22 cellular contexts compared by ENCODE assay signal in the genomic region with DNA sequence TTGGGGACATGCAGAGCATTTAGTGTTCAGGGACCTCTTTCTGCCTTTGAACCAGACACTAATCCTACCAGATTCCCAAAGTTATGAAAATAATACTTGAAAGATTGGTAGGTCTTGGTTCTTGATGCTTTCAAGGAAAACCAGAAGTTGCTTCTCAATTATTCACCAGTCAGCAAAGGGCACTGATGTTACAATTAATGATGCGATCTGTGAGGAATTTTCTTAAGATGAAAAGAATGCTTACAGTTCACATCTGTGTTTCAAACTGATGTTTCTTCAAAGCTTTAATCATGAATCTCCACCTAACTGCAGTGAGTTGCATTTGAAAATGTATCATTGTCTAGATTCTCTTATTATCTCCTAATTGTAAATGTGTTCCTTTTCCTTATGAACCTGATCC.
DNase-seq lines count a peak whose midpoint lies in the region; ATAC-seq and TF ChIP-seq lines count a peak whose summit lies in the region.
"Had no signal": no experiment of that assay in that cellular context is flagged by ENCODE, and none has a peak within 500 bp of the region (broad histone marks: within the 10 kb centered on the region; RNA-seq: fewer than 3 reads in every experiment).

No MANE protein-coding gene starts in this region.

- H2AFZ ChIP-seq in IMR-90 (replicated peaks; ENCODE audit: low read length, poor library complexity): no peak overlapping the region

- DNase-seq in AG10803 (ENCODE audit: low read depth) (peak; percentile 41), IMR-90 (peak; percentile 55), epithelial cell of esophagus (ENCODE audit: low read depth) (peak; percentile 3), kidney tubule cell (ENCODE audit: low spot score) (peak; percentile 3), thyroid gland (no peak), AML-193 (lab: John Stamatoyannopoulos, UW) (no peak)
- DNase-seq: BE2C; Calu3; CD4-positive, alpha-beta T cell; GOT3; KG1; NCI-H1436; NCI-H1930; NCI-H345; NCI-H524 treated with DMSO at 0.1 percent for 48 hours; PC-3; SIG-M5 had no signal

- no CpG with 5 or more reads among the region's 1 CpG for WGBS in IMR-90 (ENCODE audit: extremely low coverage in 2 of 2, insufficient read length in 1 of 2), 2 experiments
- 95 to 96% methylated on average over 1 of the region's 1 CpG for WGBS in thyroid gland, 2 donors

- H3K4me3 ChIP-seq in AG10803 (ENCODE audit: low read length): no peak overlapping the region
- H3K4me3 ChIP-seq in IMR-90 (ENCODE audit: insufficient read depth, low read depth, low read length): no peak overlapping the region
- no peak overlapping the region for H3K4me3 ChIP-seq in epithelial cell of esophagus (ENCODE audit: low read length)
- H3K4me3 ChIP-seq in thyroid gland (replicated peaks in 1 of 3): no peak overlapping the region

- no peak overlapping the region for H3K56ac ChIP-seq in IMR-90 (ENCODE audit: extremely low read depth, insufficient read depth, low read length)

- no peak overlapping the region; the same call in 1 of the 2 replicates for H4K5ac ChIP-seq in IMR-90 (ENCODE audit: low read depth, low read length)

- CTCF ChIA-PET in IMR-90 (lab: Yijun Ruan, JAX): no interaction called here

- H2BK120ac ChIP-seq in IMR-90 (ENCODE audit: low read depth, low read length): 0 out of 2 replicates have a peak overlapping the region, but pooled peaks have one; percentile 3

- H3K9ac ChIP-seq in IMR-90 (ENCODE audit: low read depth, low read length): no peak overlapping the region

- H3K4me1 ChIP-seq in IMR-90 (ENCODE audit: control insufficient read depth, insufficient read depth, low read length) (peaks cover 6% of the 10 kb centered on the region; the same call in 1 of the 2 replicates), thyroid gland (no peaks in the 10 kb centered on the region)
- H3K4me1 ChIP-seq: BE2C had no signal

- H3K4me2 ChIP-seq in IMR-90 (ENCODE audit: low read depth, low read length): peak overlapping the region; percentile 46; the same call in 1 of the 2 replicates

- no peak overlapping the region for H2BK15ac ChIP-seq in IMR-90 (ENCODE audit: low read depth, low read length)

- no peak overlapping the region for H4K91ac ChIP-seq in IMR-90 (ENCODE audit: insufficient read depth, low read depth, low read length)

- 0 out of 2 replicates have a peak overlapping the region, but pooled peaks have one; percentile 0 for H2BK20ac ChIP-seq in IMR-90 (ENCODE audit: low read depth, low read length)

- BruUV-seq in IMR-90 (replicated peaks; lab: Mats Ljungman, UMichigan): no TSS peak

- no peak overlapping the region for H3K27ac ChIP-seq in IMR-90 (ENCODE audit: insufficient read depth, low read length)
- H3K27ac ChIP-seq in thyroid gland: no peak overlapping the region
- H3K27ac ChIP-seq: 22Rv1, RWPE1 had no signal

- H3K4ac ChIP-seq in IMR-90 (ENCODE audit: low read depth, low read length): no peak overlapping the region

- POLR2A ChIA-PET in IMR-90 (lab: Charles Lee; ENCODE audit: unreplicated experiment): no interaction called here

- no peaks in the 10 kb centered on the region for H3K79me1 ChIP-seq in IMR-90 (ENCODE audit: low read depth in 1 of 2, low read length in 2 of 2)

- H3K9me1 ChIP-seq in IMR-90 (ENCODE audit: insufficient read depth, low read length): no peaks in the 10 kb centered on the region

- no peak overlapping the region; a peak in 1 of 4 replicates for H4K8ac ChIP-seq in IMR-90 (ENCODE audit: low read depth in 2 of 2, low read length in 2 of 2)

- ATAC-seq in IMR-90 (ENCODE audit: low read depth): peak; percentile 29; the same call in 1 of the 2 replicates
- no peak for ATAC-seq in HG02588 (IDR thresholded peaks at IDR 0.05; ENCODE audit: unreplicated experiment)
- no peak for ATAC-seq in HG02571 (IDR thresholded peaks at IDR 0.05; ENCODE audit: unreplicated experiment)
- ATAC-seq: HepG2, PC-3 had no signal

- H2BK5ac ChIP-seq in IMR-90 (ENCODE audit: low read depth, low read length, poor library complexity, severe bottlenecking): peak overlapping the region; percentile 14

- H4K20me1 ChIP-seq in IMR-90 (ENCODE audit: insufficient read depth, low read length): no peaks in the 10 kb centered on the region

- no peaks in the 10 kb centered on the region for H3K27me3 ChIP-seq in IMR-90 (ENCODE audit: control insufficient read depth, insufficient read depth, low read length)
- no peaks in the 10 kb centered on the region for H3K27me3 ChIP-seq in thyroid gland
- H3K27me3 ChIP-seq: BE2C had no signal

- no peak overlapping the region for H3K23ac ChIP-seq in IMR-90 (ENCODE audit: low read depth, low read length)

- no peaks in the 10 kb centered on the region for H3K36me3 ChIP-seq in IMR-90 (ENCODE audit: control insufficient read depth, insufficient read depth, low read length)
- no peaks in the 10 kb centered on the region for H3K36me3 ChIP-seq in thyroid gland
- H3K36me3 ChIP-seq: BE2C had no signal

- no peak overlapping the region for H2AK5ac ChIP-seq in IMR-90 (ENCODE audit: low read depth, low read length)

- H3K9me3 ChIP-seq in IMR-90 (ENCODE audit: control insufficient read depth, insufficient read depth, low read length) (no peaks in the 10 kb centered on the region), thyroid gland (no peaks in the 10 kb centered on the region)
- H3K9me3 ChIP-seq: BE2C had no signal

- H3K14ac ChIP-seq in IMR-90 (replicated peaks; ENCODE audit: low read depth, low read length): no peak overlapping the region

- TF ChIP-seq POLR2A in IMR-90 (IDR thresholded peaks at IDR 0.05; ENCODE audit: low read depth, low read length) (no peak), thyroid gland (IDR thresholded peaks at IDR 0.05) (no peak)

- dilution Hi-C loops in IMR-90 (cut with HindIII; ENCODE audit: low sequenced_read_pairs, unreplicated experiment): no loop called here

- no peak for TF ChIP-seq RAD21 in IMR-90 (IDR thresholded peaks at IDR 0.05; ENCODE audit: low read length)

- no peak overlapping the region for H2AK9ac ChIP-seq in IMR-90 (replicated peaks; ENCODE audit: low read depth, low read length, poor library complexity)

- H3K18ac ChIP-seq in IMR-90 (ENCODE audit: low read depth, low read length): peak overlapping the region; percentile 42; the same call in 1 of the 2 replicates

- TF ChIP-seq CTCF in AG10803 (conservative IDR thresholded peaks at IDR 0.05; ENCODE audit: low read length) (no peak), IMR-90 (conservative IDR thresholded peaks at IDR 0.05; ENCODE audit: low read depth, low read length) (no peak), epithelial cell of esophagus (IDR thresholded peaks at IDR 0.05; ENCODE audit: insufficient read depth, low read depth, low read length, missing control alignments) (no peak), thyroid gland (IDR thresholded peaks at IDR 0.05) (no peak)

- intact Hi-C loops in IMR-90 (cut with micrococcal nuclease) (no loop called here), thyroid gland (cut with DNase I) (no loop called here)

- in situ Hi-C loops in IMR-90 (cut with MboI; ENCODE audit: low sequenced_read_pairs): no loop called here

TF ChIP-seq in IMR-90, 13 proteins besides CTCF, POLR2A, EP300 and RAD21:
- TF ChIP-seq, protein P1, sequence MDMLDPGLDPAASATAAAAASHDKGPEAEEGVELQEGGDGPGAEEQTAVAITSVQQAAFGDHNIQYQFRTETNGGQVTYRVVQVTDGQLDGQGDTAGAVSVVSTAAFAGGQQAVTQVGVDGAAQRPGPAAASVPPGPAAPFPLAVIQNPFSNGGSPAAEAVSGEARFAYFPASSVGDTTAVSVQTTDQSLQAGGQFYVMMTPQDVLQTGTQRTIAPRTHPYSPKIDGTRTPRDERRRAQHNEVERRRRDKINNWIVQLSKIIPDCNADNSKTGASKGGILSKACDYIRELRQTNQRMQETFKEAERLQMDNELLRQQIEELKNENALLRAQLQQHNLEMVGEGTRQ (IDR thresholded peaks at IDR 0.05; ENCODE audit: low read depth, low read length): no peak
- TF ChIP-seq MXI1 (IDR thresholded peaks at IDR 0.05; ENCODE audit: borderline replicate concordance, low read depth, low read length) (no peak), SMC3 (IDR thresholded peaks at IDR 0.05; ENCODE audit: low read depth, low read length) (no peak), CEBPB (IDR thresholded peaks at IDR 0.05; ENCODE audit: low read depth, low read length) (no peak), RCOR1 (IDR thresholded peaks at IDR 0.05; ENCODE audit: insufficient replicate concordance, low read length) (no peak), NFE2L2 (IDR thresholded peaks at IDR 0.05; ENCODE audit: low read depth, low read length) (no peak), BHLHE40 (IDR thresholded peaks at IDR 0.05; ENCODE audit: low read depth, low read length) (no peak), RFX5 (IDR thresholded peaks at IDR 0.05; ENCODE audit: low read depth, low read length) (no peak), FOS (IDR thresholded peaks at IDR 0.05; ENCODE audit: low read depth, low read length) (no peak), MAZ (IDR thresholded peaks at IDR 0.05; ENCODE audit: borderline replicate concordance, low read depth, low read length) (no peak), MAFK (IDR thresholded peaks at IDR 0.05; ENCODE audit: low read depth, low read length) (no peak), CHD1 (IDR thresholded peaks at IDR 0.05; ENCODE audit: low read depth, low read length) (no peak)
- TF ChIP-seq, protein P2, sequence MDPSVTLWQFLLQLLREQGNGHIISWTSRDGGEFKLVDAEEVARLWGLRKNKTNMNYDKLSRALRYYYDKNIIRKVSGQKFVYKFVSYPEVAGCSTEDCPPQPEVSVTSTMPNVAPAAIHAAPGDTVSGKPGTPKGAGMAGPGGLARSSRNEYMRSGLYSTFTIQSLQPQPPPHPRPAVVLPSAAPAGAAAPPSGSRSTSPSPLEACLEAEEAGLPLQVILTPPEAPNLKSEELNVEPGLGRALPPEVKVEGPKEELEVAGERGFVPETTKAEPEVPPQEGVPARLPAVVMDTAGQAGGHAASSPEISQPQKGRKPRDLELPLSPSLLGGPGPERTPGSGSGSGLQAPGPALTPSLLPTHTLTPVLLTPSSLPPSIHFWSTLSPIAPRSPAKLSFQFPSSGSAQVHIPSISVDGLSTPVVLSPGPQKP (IDR thresholded peaks at IDR 0.05; ENCODE audit: borderline replicate concordance, low read depth, low read length): no peak

Comparison
In these comparisons a context has a peak if more than half of its experiments do, and no peak if none do; other contexts are left out.
1. DNase-seq: peak in AG10803 (single experiment), IMR-90 (single experiment), epithelial cell of esophagus (single experiment) and kidney tubule cell (single experiment); none in thyroid gland (0 of 2) and AML-193 (0 of 2).